ENCODE assay signal across 22 cellular contexts in the genomic region with DNA sequence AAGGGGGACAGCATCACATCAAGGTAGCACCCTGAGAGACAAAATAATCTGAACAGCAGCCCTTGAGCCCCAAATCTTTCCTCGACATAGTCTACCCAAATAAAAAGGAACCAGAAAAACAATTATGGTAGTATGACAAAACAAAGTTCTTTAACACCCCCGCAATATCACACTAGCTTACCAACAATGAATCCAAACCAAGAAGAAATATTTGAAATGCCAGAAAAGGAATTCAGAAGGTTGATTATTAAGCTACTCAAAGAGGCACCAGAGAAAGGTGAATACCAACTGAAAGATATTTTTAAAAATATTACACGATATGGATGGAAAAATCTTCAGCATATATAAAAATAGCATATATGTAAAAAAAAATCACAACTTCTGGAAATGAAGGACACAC.
DNase-seq lines count a peak whose midpoint lies in the region; ATAC-seq, FAIRE-seq and TF ChIP-seq lines count a peak whose summit lies in the region.
"Had no signal": no experiment of that assay in that cellular context is flagged by ENCODE, and none has a peak within 500 bp of the region (broad histone marks: within the 10 kb centered on the region; RNA-seq: fewer than 3 reads in every experiment).

No MANE protein-coding gene starts in this region.

- H2AFZ ChIP-seq in mesenchymal stem cell (ENCODE audit: low read depth, low read length), result no peak overlapping the region

- no peak for TF ChIP-seq POLR2A in A549 (IDR thresholded peaks at IDR 0.05; ENCODE audit: low read length)

- H2BK120ac ChIP-seq in mesenchymal stem cell (ENCODE audit: low read depth, low read length), result no peak overlapping the region

- H3K9ac ChIP-seq in mesenchymal stem cell (ENCODE audit: low read length), result no peak overlapping the region
- H3K9ac ChIP-seq: BLaER1 had no signal

- CTCF ChIA-PET in A549 (lab: Yijun Ruan, JAX), result no interaction called here

- no peak overlapping the region for H3K4me3 ChIP-seq in A549
- H3K4me3 ChIP-seq in epithelial cell of proximal tubule (ENCODE audit: low read depth, low read length), result no peak overlapping the region
- H3K4me3 ChIP-seq in mesenchymal stem cell (ENCODE audit: insufficient read depth in 1 of 2, low read depth in 1 of 2, low read length in 2 of 2), result no peak overlapping the region
- H3K4me3 ChIP-seq in small intestine (ENCODE audit: low read depth in 1 of 2, low read length in 2 of 2), result no peak overlapping the region
- H3K4me3 ChIP-seq: BLaER1, HAP-1 had no signal

- 51% methylated on average over 3 of the region's 3 CpGs for WGBS in A549 (ENCODE audit: missing lambda C conversion rate)
- whole genome bisulfite sequencing in mesenchymal stem cell, result no CpG with 5 or more reads among the region's 3 CpGs
- 72 to 87% (median 80%) methylated on average over 3 of the region's 3 CpGs for WGBS in small intestine, 3 donors

- TF ChIP-seq CTCF in A549 (IDR thresholded peaks at IDR 0.05) (no peak), epithelial cell of proximal tubule (conservative IDR thresholded peaks at IDR 0.05; ENCODE audit: low read depth, low read length) (no peak)

- ATAC-seq in A549 (no peak), left lobe of liver (no peak)
- ATAC-seq: CD8-positive, alpha-beta T cell had no signal

- no peak overlapping the region for H2BK15ac ChIP-seq in mesenchymal stem cell (ENCODE audit: low read depth, poor library complexity, severe bottlenecking)

- H4K91ac ChIP-seq in mesenchymal stem cell (ENCODE audit: low read length), result no peak overlapping the region

- no peaks in the 10 kb centered on the region for H3K79me1 ChIP-seq in mesenchymal stem cell (replicated peaks; ENCODE audit: low read length, poor library complexity, severe bottlenecking)

- no peak overlapping the region for H3K23ac ChIP-seq in mesenchymal stem cell (ENCODE audit: low read length in 2 of 2)

- 0 out of 3 replicates have a peak, but pooled peaks cover 8% of the 10 kb centered on the region for H3K4me1 ChIP-seq in A549
- peaks cover 8% of the 10 kb centered on the region for H3K4me1 ChIP-seq in mesenchymal stem cell (ENCODE audit: control insufficient read depth, insufficient read depth, low read depth, low read length)
- H3K4me1 ChIP-seq in small intestine (ENCODE audit: control insufficient read depth in 2 of 2, insufficient read depth in 1 of 2, low read depth in 1 of 2, low read length in 1 of 2), result no peaks in the 10 kb centered on the region
- H3K4me1 ChIP-seq: BLaER1, Caco-2 had no signal

- no peak overlapping the region for H2AK5ac ChIP-seq in mesenchymal stem cell (ENCODE audit: low read length, severe bottlenecking)

- FAIRE-seq in A549 (lab: Jason Lieb, UNC), result no peak
- FAIRE-seq in small intestine (lab: Jason Lieb, UNC), result no peak
- FAIRE-seq: GM12891, GM18507 had no signal

- DNase-seq in A549 (ENCODE audit: low read depth in 1 of 2, low spot score in 1 of 2) (no peak), Caki2 (ENCODE audit: low read depth) (peak; percentile 14), epithelial cell of proximal tubule (ENCODE audit: low read depth) (peak; percentile 12), mesenchymal stem cell (no peak), DMS 273 (lab: John Stamatoyannopoulos, UW; ENCODE audit: unreplicated experiment) (no peak), small intestine (no peak), left lobe of liver (ENCODE audit: low spot score) (no peak)
- DNase-seq: 8988T; Caco-2; CD4-positive, CD25-positive, alpha-beta regulatory T cell; CD8-positive, alpha-beta T cell; DMS 273 treated with DMSO at 0.1 percent for 48 hours; DMS79; EL; GDM1; GOT3; HFFc6 had no signal

- no peak for TF ChIP-seq RAD21 in A549 (conservative IDR thresholded peaks at IDR 0.05 in 1 of 2, IDR thresholded peaks at IDR 0.05 in 1 of 2)

- H3K36me3 ChIP-seq in mesenchymal stem cell (ENCODE audit: control insufficient read depth in 1 of 2, insufficient read depth in 2 of 2, low read depth in 1 of 2, low read length in 2 of 2) (no peaks in the 10 kb centered on the region), small intestine (ENCODE audit: control insufficient read depth in 2 of 2, insufficient read depth in 2 of 2, low read length in 2 of 2) (no peaks in the 10 kb centered on the region)
- H3K36me3 ChIP-seq: BLaER1, HAP-1 had no signal

- H4K8ac ChIP-seq in mesenchymal stem cell (ENCODE audit: low read length), result no peak overlapping the region

- no peak overlapping the region for H2BK5ac ChIP-seq in mesenchymal stem cell (ENCODE audit: low read depth, low read length, poor library complexity, severe bottlenecking)

- H3K9me3 ChIP-seq in A549, result no peaks in the 10 kb centered on the region
- peaks cover 4% of the 10 kb centered on the region for H3K9me3 ChIP-seq in mesenchymal stem cell (ENCODE audit: control insufficient read depth, low read length)
- no peaks in the 10 kb centered on the region for H3K9me3 ChIP-seq in small intestine (ENCODE audit: control insufficient read depth, low read depth)
- H3K9me3 ChIP-seq: BLaER1, Caco-2 had no signal

- H3K4ac ChIP-seq in mesenchymal stem cell (ENCODE audit: low read depth in 1 of 2, low read length in 2 of 2), result no peak overlapping the region

- in situ Hi-C loops in Caki2 (cut with HindIII; ENCODE audit: low pct_unique_long_range_greater_than_20kb, low sequenced_read_pairs), result no loop called here

- H3K27ac ChIP-seq in A549 (no peak overlapping the region), mesenchymal stem cell (ENCODE audit: low read length, poor library complexity, severe bottlenecking) (peak overlapping the region; percentile 59), small intestine (ENCODE audit: low read depth in 1 of 2, low read length in 1 of 2) (no peak overlapping the region)
- H3K27ac ChIP-seq: BLaER1, C4-2B had no signal

- H3K4me2 ChIP-seq in A549 (0 out of 3 replicates have a peak overlapping the region, but pooled peaks have one; percentile 37), mesenchymal stem cell (ENCODE audit: low read length, poor library complexity, severe bottlenecking) (no peak overlapping the region)
- H3K4me2 ChIP-seq: BLaER1 had no signal

- H2BK12ac ChIP-seq in mesenchymal stem cell (ENCODE audit: low read length in 2 of 2), result no peak overlapping the region

- H3K18ac ChIP-seq in mesenchymal stem cell (ENCODE audit: low read depth in 1 of 2, low read length in 2 of 2), result no peak overlapping the region

- H3K27me3 ChIP-seq in mesenchymal stem cell (ENCODE audit: control insufficient read depth in 1 of 2, insufficient read depth in 1 of 2, low read length in 2 of 2) (no peaks in the 10 kb centered on the region), small intestine (ENCODE audit: control insufficient read depth in 2 of 2, insufficient read depth in 2 of 2, low read length in 2 of 2) (no peaks in the 10 kb centered on the region)
- H3K27me3 ChIP-seq: BLaER1 had no signal

- no peak for TF ChIP-seq EP300 in A549 (IDR thresholded peaks at IDR 0.05)

- POLR2A ChIA-PET in A549 (lab: Yijun Ruan, JAX), result no interaction called here

- no peak overlapping the region for H3K14ac ChIP-seq in mesenchymal stem cell (ENCODE audit: low read length in 2 of 2)

TF ChIP-seq in A549, 52 proteins besides CTCF, POLR2A, EP300 and RAD21:
- TF ChIP-seq HOXB13 (CRISPR knock-in tag; IDR thresholded peaks at IDR 0.05; ENCODE audit: low read depth) (no peak), RFX5 (IDR thresholded peaks at IDR 0.05) (no peak), ZC3H11A (IDR thresholded peaks at IDR 0.05) (no peak), NFE2L2 (conservative IDR thresholded peaks at IDR 0.05; ENCODE audit: low read length) (no peak), FOXS1 (CRISPR knock-in tag; IDR thresholded peaks at IDR 0.05) (no peak), POLR2AphosphoS2 (conservative IDR thresholded peaks at IDR 0.05; ENCODE audit: low read length) (no peak), NR3C1 (IDR thresholded peaks at IDR 0.05) (no peak), RCOR1 (IDR thresholded peaks at IDR 0.05; ENCODE audit: low read depth, low read length) (no peak), JUN (IDR thresholded peaks at IDR 0.05) (no peak), KDM1A (IDR thresholded peaks at IDR 0.05; ENCODE audit: low read depth) (no peak), HEYL (CRISPR knock-in tag; IDR thresholded peaks at IDR 0.05) (no peak), MAZ (IDR thresholded peaks at IDR 0.05; ENCODE audit: borderline replicate concordance, low read depth, low read length) (no peak), JUNB (IDR thresholded peaks at IDR 0.05) (no peak), ATOH8 (CRISPR knock-in tag; IDR thresholded peaks at IDR 0.05; ENCODE audit: low read depth) (no peak), CBX2 (IDR thresholded peaks at IDR 0.05; ENCODE audit: borderline replicate concordance, low read depth) (no peak), HES2 (IDR thresholded peaks at IDR 0.05) (no peak), SREBF2 (IDR thresholded peaks at IDR 0.05) (no peak), SMC3 (IDR thresholded peaks at IDR 0.05) (no peak)

Comparison
In these comparisons a context has a peak if more than half of its experiments do, and no peak if none do; other contexts are left out.
1. DNase-seq: peak in Caki2 (single experiment) and epithelial cell of proximal tubule (single experiment); none in A549 (0 of 2), mesenchymal stem cell (single experiment), DMS 273 (single experiment), small intestine (single experiment) and left lobe of liver (single experiment).